9 cellular contexts compared by ENCODE assay signal in the genomic region with DNA sequence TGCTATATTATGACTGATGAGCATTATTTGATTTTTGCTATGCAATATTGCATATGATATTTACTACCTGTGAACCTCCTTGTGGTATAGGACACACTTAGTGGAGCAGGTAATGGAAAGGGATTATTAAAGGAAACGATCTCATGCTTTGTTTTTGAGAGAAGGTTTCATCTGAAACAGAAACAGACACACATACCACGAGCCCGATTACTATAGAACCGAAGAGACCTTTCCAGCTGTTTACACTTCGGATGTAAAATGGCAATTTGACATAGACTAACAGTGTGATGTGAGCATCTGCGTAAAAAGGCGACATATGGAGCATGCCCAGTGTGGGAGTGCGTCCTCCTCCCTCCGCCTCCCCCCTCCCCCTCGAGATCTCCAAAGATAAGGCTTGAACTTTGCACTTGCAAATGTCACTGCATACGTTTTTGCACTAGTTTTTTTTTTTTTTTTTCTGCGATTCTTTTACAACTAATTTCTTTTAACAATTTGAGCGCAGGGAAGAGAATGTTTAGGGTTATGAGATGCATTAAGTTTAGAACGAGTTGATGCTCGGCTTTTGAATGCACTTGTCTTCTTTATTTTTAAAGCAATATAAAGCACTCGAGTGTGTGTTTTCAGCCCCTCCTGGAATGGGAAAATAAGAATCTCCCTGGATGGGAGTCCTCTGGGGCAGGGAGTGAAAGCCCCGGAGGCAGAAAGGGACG.
DNase-seq lines count a peak whose midpoint lies in the region; ATAC-seq, FAIRE-seq and TF ChIP-seq lines count a peak whose summit lies in the region.
"Had no signal": no experiment of that assay in that cellular context is flagged by ENCODE, and none has a peak within 500 bp of the region (broad histone marks: within the 10 kb centered on the region; RNA-seq: fewer than 3 reads in every experiment).

No MANE protein-coding gene starts in this region.

- BruUV-seq in HepG2 (replicated peaks; lab: Mats Ljungman, UMichigan): no TSS peak

- H3K9ac ChIP-seq in HepG2 (ENCODE audit: insufficient read depth, low read depth, low read length): no peak overlapping the region

- no peaks in the 10 kb centered on the region for H3K9me3 Mint-ChIP-seq in activated naive CD8-positive, alpha-beta T cell (ENCODE audit: low read depth)

- WGBS in heart left ventricle, 4 donors: 9 to 13% (median 11%) methylated on average over 18 of the region's 18 CpGs
- under 1% methylated on average over 18 of the region's 18 CpGs for WGBS in HepG2 (ENCODE audit: low lambda C conversion rate)

- no peak for FAIRE-seq in HepG2 (lab: Jason Lieb, UNC)
- FAIRE-seq: bronchial epithelial cell had no signal

- TF ChIP-seq EP300 in HepG2 (IDR thresholded peaks at IDR 0.05; ENCODE audit: low read depth in 2 of 2, low read length in 2 of 2) (no peak), HepG2 (CRISPR knock-in tag; IDR thresholded peaks at IDR 0.05; ENCODE audit: borderline replicate concordance) (no peak)

- H2AFZ ChIP-seq in HepG2 (ENCODE audit: low read length): no peak overlapping the region

- POLR2A ChIA-PET in HepG2 (lab: Yijun Ruan, JAX): no interaction called here

- no peak overlapping the region for H3K27ac Mint-ChIP-seq in activated naive CD8-positive, alpha-beta T cell

- TF ChIP-seq CTCF in heart left ventricle (IDR thresholded peaks at IDR 0.05): no peak
- TF ChIP-seq CTCF in right atrium auricular region (IDR thresholded peaks at IDR 0.05): no peak
- TF ChIP-seq CTCF in HepG2 (CRISPR knock-in tag; IDR thresholded peaks at IDR 0.05): no peak

- H3K4me1 Mint-ChIP-seq in activated naive CD8-positive, alpha-beta T cell (ENCODE audit: low read depth): peaks cover 8% of the 10 kb centered on the region

- no peaks in the 10 kb centered on the region for H4K20me1 ChIP-seq in HepG2 (ENCODE audit: insufficient read depth, low read length)

- H3K27me3 ChIP-seq in heart left ventricle: peaks cover 0 to 10% (median 0%) of the 10 kb centered on the region in 9 donors
- H3K27me3 ChIP-seq in right atrium auricular region: no peaks in the 10 kb centered on the region
- peaks cover 0 to 4% of the 10 kb centered on the region in 2 experiments; a peak in 1 of 5 replicates for H3K27me3 ChIP-seq in HepG2 (ENCODE audit: control insufficient read depth in 1 of 2, insufficient read depth in 2 of 2, low read length in 2 of 2)

- TF ChIP-seq RAD21 in HepG2 (CRISPR knock-in tag; IDR thresholded peaks at IDR 0.05): no peak

- no peaks in the 10 kb centered on the region for H3K36me3 Mint-ChIP-seq in activated naive CD8-positive, alpha-beta T cell

- CTCF ChIA-PET in HepG2 (lab: Yijun Ruan, JAX; ENCODE audit: low intra/inter-chr PET ratio, low total read pairs): no interaction called here

- H3K4me3 Mint-ChIP-seq in activated naive CD8-positive, alpha-beta T cell: peak overlapping the region; percentile 51

- H3K36me3 ChIP-seq in heart left ventricle: no peaks in the 10 kb centered on the region
- H3K36me3 ChIP-seq in right atrium auricular region: no peaks in the 10 kb centered on the region
- no peaks in the 10 kb centered on the region for H3K36me3 ChIP-seq in HepG2 (replicated peaks in 1 of 2; ENCODE audit: control insufficient read depth in 1 of 2, insufficient read depth in 2 of 2, low read length in 2 of 2)

- H3K4me3 ChIP-seq in heart left ventricle (peak overlapping the region in 6 of 12 donors; percentile 12 to 39 (median 29)), right atrium auricular region (no peak overlapping the region), HepG2 (replicated peaks in 1 of 3; ENCODE audit: insufficient read depth in 1 of 3, low read depth in 2 of 3, low read length in 3 of 3) (no peak overlapping the region; a peak in 1 of 6 replicates)

- peak overlapping the region in 6 of 12 donors; percentile 28 to 65 (median 40) for H3K27ac ChIP-seq in heart left ventricle
- peak overlapping the region in 1 of 2 donors; percentile 12 for H3K27ac ChIP-seq in right atrium auricular region
- H3K27ac ChIP-seq in HepG2 (ENCODE audit: extremely low read length, insufficient read depth, low read length): no peak overlapping the region

- H3K79me2 ChIP-seq in HepG2 (ENCODE audit: insufficient read depth, low read length): no peaks in the 10 kb centered on the region

- peak overlapping the region; percentile 36; the same call in 1 of the 2 replicates for H3K4me2 ChIP-seq in HepG2 (ENCODE audit: low read depth, low read length)

- H3K9me3 ChIP-seq in heart left ventricle (no peaks in the 10 kb centered on the region), right atrium auricular region (no peaks in the 10 kb centered on the region), HepG2 (ENCODE audit: low read length) (no peaks in the 10 kb centered on the region)

- H3K27me3 Mint-ChIP-seq in activated naive CD8-positive, alpha-beta T cell: peaks cover 4% of the 10 kb centered on the region

- H3K4me1 ChIP-seq in heart left ventricle (peaks cover 0 to 21% (median 5%) of the 10 kb centered on the region in 12 donors), right atrium auricular region (peaks cover 0 to 12% of the 10 kb centered on the region in 2 donors), HepG2 (ENCODE audit: insufficient read depth, low read length) (peaks cover 10% of the 10 kb centered on the region; the same call in 1 of the 2 replicates)

- ATAC-seq in heart left ventricle (peak in 3 of 4 donors; percentile 30 to 48 (median 32)), HG03558 (IDR thresholded peaks at IDR 0.05; ENCODE audit: extremely low read depth, unreplicated experiment) (peak; percentile 38), HepG2 (peak; percentile 66), HG03571 (IDR thresholded peaks at IDR 0.05; ENCODE audit: unreplicated experiment) (no peak)

- in situ Hi-C loops in HepG2 (cut with HindIII; ENCODE audit: extremely low pct_ligation_motif_present, low pct_unique_long_range_greater_than_20kb): no loop called here

- intact Hi-C loops in heart left ventricle (cut with DNase I) (no loop called here), HepG2 (cut with micrococcal nuclease; ENCODE audit: unreplicated experiment) (no loop called here)

- TF ChIP-seq POLR2A in heart left ventricle (IDR thresholded peaks at IDR 0.05) (no peak), HepG2 (IDR thresholded peaks at IDR 0.05; ENCODE audit: insufficient read depth in 1 of 2, low read depth in 2 of 2, low read length in 2 of 2) (no peak)

- DNase-seq in heart left ventricle: no peak
- DNase-seq in right atrium auricular region (ENCODE audit: low spot score): no peak
- peak; percentile 5 for DNase-seq in HepG2 (ENCODE audit: low spot score)
- no peak for DNase-seq in DMS153 treated with DMSO at 0.1 percent for 48 hours (lab: John Stamatoyannopoulos, UW; ENCODE audit: unreplicated experiment)
- no peak for DNase-seq in activated CD8-positive, alpha-beta memory T cell treated with anti-CD3 and anti-CD28 coated beads, Interleukin-2, amount 50 U/mL, for 4 hours

TF ChIP-seq in HepG2, 621 proteins besides CTCF, POLR2A, EP300 and RAD21:
- TF ChIP-seq ZNF383 (CRISPR knock-in tag; IDR thresholded peaks at IDR 0.05; ENCODE audit: borderline replicate concordance) (no peak), CBX2 (IDR thresholded peaks at IDR 0.05; ENCODE audit: low read depth, low read length) (0 out of 2 replicates have a peak, but pooled peaks have one; percentile 34), CBX2 (CRISPR knock-in tag; IDR thresholded peaks at IDR 0.05; ENCODE audit: low read depth) (no peak), HNF4A (CRISPR knock-in tag; IDR thresholded peaks at IDR 0.05) (peak; percentile 33; the same call in 1 of the 2 replicates), ASH2L (IDR thresholded peaks at IDR 0.05; ENCODE audit: insufficient read length, low read depth, low read length) (no peak), JUN (CRISPR knock-in tag; IDR thresholded peaks at IDR 0.05) (no peak), AGO1 (IDR thresholded peaks at IDR 0.05; ENCODE audit: low read depth, low read length, poor library complexity, severe bottlenecking) (no peak)
